Comparison of ENCODE assay signal across 1 cellular context in the genomic region with DNA sequence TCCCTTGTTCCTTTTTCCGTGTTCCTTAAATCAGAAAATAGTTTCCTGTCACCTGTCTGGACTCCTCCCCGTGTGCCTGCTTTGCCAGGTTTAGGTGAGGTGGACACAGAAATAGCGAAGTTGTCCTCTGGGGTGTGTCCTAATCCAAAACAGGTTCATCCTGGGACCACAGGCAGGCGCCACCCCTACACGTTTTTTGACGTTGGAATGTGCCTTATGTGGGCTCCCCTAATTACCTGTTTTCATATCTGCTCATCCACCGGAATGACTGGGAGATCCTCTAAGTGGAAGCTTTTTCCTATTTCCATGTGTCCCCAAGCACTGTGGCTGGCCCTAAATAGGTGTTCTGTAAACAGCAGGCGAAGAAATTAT.
TF ChIP-seq lines count a peak whose summit lies in the region.

No MANE protein-coding gene starts in this region.

TF ChIP-seq in H1, 55 proteins besides CTCF, POLR2A, EP300 and RAD21:
- TF ChIP-seq PHF8 (conservative IDR thresholded peaks at IDR 0.05; ENCODE audit: low read depth, low read length) = no peak
- no peak for TF ChIP-seq RFX5 (IDR thresholded peaks at IDR 0.05; ENCODE audit: borderline replicate concordance, low read depth, low read length)
- no peak for TF ChIP-seq TCF12 (IDR thresholded peaks at IDR 0.05; ENCODE audit: low read depth, low read length)
- TF ChIP-seq, protein P1, sequence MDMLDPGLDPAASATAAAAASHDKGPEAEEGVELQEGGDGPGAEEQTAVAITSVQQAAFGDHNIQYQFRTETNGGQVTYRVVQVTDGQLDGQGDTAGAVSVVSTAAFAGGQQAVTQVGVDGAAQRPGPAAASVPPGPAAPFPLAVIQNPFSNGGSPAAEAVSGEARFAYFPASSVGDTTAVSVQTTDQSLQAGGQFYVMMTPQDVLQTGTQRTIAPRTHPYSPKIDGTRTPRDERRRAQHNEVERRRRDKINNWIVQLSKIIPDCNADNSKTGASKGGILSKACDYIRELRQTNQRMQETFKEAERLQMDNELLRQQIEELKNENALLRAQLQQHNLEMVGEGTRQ (IDR thresholded peaks at IDR 0.05; ENCODE audit: low read length) = no peak
- no peak for TF ChIP-seq SP2 (IDR thresholded peaks at IDR 0.05; ENCODE audit: low read length)
- TF ChIP-seq, protein P2, sequence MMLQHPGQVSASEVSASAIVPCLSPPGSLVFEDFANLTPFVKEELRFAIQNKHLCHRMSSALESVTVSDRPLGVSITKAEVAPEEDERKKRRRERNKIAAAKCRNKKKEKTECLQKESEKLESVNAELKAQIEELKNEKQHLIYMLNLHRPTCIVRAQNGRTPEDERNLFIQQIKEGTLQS (IDR thresholded peaks at IDR 0.05; ENCODE audit: insufficient read depth, low read depth, low read length) = no peak
- TF ChIP-seq SIX5 (IDR thresholded peaks at IDR 0.05; ENCODE audit: low read depth, low read length) = no peak
- no peak for TF ChIP-seq ASH2L (IDR thresholded peaks at IDR 0.05; ENCODE audit: low read length)
- TF ChIP-seq ZNF274 (IDR thresholded peaks at IDR 0.05; ENCODE audit: borderline replicate concordance, extremely low read depth, low read length) = no peak
- TF ChIP-seq SP4 (IDR thresholded peaks at IDR 0.05; ENCODE audit: low read length) = no peak
TF ChIP-seq in H1: peak in this region for 0.
